1 cellular context compared by ENCODE assay signal in genomic region chr9:133284362-133284761, GRCh38.
A peak's percentile ranks its signal among the peaks of the same experiment; 100 is the strongest.
TF ChIP-seq lines count a peak whose summit lies in the region.

No MANE protein-coding gene starts in this region.

TF ChIP-seq in H1, 55 proteins besides CTCF, POLR2A, EP300 and RAD21:
- TF ChIP-seq E2F6 (IDR thresholded peaks at IDR 0.05) (peak; percentile 32; the same call in 1 of the 2 replicates), BRCA1 (IDR thresholded peaks at IDR 0.05; ENCODE audit: low read depth, low read length) (no peak), KDM4A (IDR thresholded peaks at IDR 0.05; ENCODE audit: low read depth, low read length, severe bottlenecking) (no peak), RXRA (IDR thresholded peaks at IDR 0.05; ENCODE audit: insufficient read depth, low read depth, low read length) (no peak)
